ENCODE assay signal across 1 cellular context in the genomic region with DNA sequence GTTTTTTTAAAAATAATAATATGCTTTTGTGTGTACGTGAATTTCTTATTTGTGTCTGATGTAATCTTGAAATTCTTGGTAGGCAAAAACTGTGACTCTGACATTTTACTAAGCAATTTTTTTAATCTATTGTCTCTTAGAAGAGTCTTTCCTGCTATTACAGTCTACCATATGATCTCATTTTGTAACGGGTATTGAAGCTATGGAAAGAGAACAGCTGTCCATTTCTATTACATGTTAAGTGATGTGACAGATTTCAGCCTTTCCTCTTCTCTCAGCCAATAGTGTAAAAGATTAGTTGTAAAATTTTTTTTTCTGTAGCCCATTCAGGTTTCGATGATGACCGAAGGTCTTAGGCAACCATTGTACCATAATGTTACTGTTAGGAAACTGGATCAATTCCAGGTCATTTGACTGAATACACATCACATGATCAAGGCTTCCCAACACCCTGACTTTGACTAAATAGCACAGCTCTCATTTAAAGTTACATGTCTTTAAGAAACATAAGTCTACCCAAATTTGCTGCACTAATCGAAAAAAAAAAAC.
TF ChIP-seq lines count a peak whose summit lies in the region.

No MANE protein-coding gene starts in this region.

TF ChIP-seq in endothelial cell of umbilical vein, 7 proteins besides CTCF, POLR2A, EP300 and RAD21 (continued from another document):
- no peak for TF ChIP-seq GATA2 (IDR thresholded peaks at IDR 0.05; ENCODE audit: insufficient read depth, insufficient read length, low read depth, low read length)
- TF ChIP-seq, protein P1, sequence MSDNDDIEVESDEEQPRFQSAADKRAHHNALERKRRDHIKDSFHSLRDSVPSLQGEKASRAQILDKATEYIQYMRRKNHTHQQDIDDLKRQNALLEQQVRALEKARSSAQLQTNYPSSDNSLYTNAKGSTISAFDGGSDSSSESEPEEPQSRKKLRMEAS (IDR thresholded peaks at IDR 0.05; ENCODE audit: insufficient read depth, insufficient read length): no peak
- TF ChIP-seq FOS (IDR thresholded peaks at IDR 0.05; ENCODE audit: borderline replicate concordance, insufficient read depth, low read length): no peak
